ENCODE assay signal across 11 cellular contexts in genomic region chr16:51154271-51155171, GRCh38. TPM values are rescaled to one million over a fixed set of nuclear protein-coding genes. Genes with fewer than 3 reads are reported as not detected.
DNase-seq lines count a peak whose midpoint lies in the region; ATAC-seq, FAIRE-seq and TF ChIP-seq lines count a peak whose summit lies in the region.
"Had no signal": no experiment of that assay in that cellular context is flagged by ENCODE, and none has a peak within 500 bp of the region (broad histone marks: within the 10 kb centered on the region; RNA-seq: fewer than 3 reads in every experiment).

No MANE protein-coding gene starts in this region.

- no peaks in the 10 kb centered on the region for H3K36me3 ChIP-seq in keratinocyte (ENCODE audit: control insufficient read depth in 2 of 2, extremely low read depth in 1 of 2, insufficient read depth in 2 of 2, low read length in 2 of 2)
- H3K36me3 ChIP-seq in skeletal muscle tissue (ENCODE audit: control insufficient read depth in 3 of 3, insufficient read depth in 3 of 3, low read length in 3 of 3): no peaks in the 10 kb centered on the region

- no peaks in the 10 kb centered on the region for H3K9me3 Mint-ChIP-seq in HFFc6

- H3K9me3 ChIP-seq in keratinocyte (ENCODE audit: control insufficient read depth, low read depth, low read length) (no peaks in the 10 kb centered on the region), skeletal muscle tissue (ENCODE audit: control insufficient read depth in 3 of 3, low read length in 3 of 3) (no peaks in the 10 kb centered on the region)

- dilution Hi-C loops in keratinocyte (cut with MboI; ENCODE audit: extremely low pct_ligation_motif_present, low sequenced_read_pairs): no loop called here

- ATAC-seq in GM19452 (IDR thresholded peaks at IDR 0.05; ENCODE audit: unreplicated experiment): no peak

- H4K20me1 ChIP-seq in keratinocyte (ENCODE audit: control insufficient read depth, extremely low read depth, insufficient read depth, low read length): no peaks in the 10 kb centered on the region

- H3K9me1 ChIP-seq in keratinocyte (ENCODE audit: control insufficient read depth, extremely low read depth, insufficient read depth, low read length): no peaks in the 10 kb centered on the region

- FAIRE-seq in keratinocyte (lab: Jason Lieb, UNC): no peak
- FAIRE-seq: bronchial epithelial cell, RCC 7860 had no signal

- H3K27ac Mint-ChIP-seq in HFFc6: no peak overlapping the region

- H3K27me3 Mint-ChIP-seq in HFFc6 (ENCODE audit: insufficient read depth): no peaks in the 10 kb centered on the region; the same call in 1 of the 2 replicates

- DNase-seq in HFF-Myc (ENCODE audit: extremely low read depth, low read depth): no peak
- DNase-seq in caudate nucleus (lab: John Stamatoyannopoulos, UW): peak in 18 of 61 donors; percentile 15 to 52 (median 32)
- no peak for DNase-seq in keratinocyte (ENCODE audit: low read depth, low spot score)
- no peak for DNase-seq in HFFc6
- no peak for DNase-seq in GDM1 (lab: John Stamatoyannopoulos, UW)
- no peak for DNase-seq in activated gamma-delta T cell (lab: John Stamatoyannopoulos, UW)
- DNase-seq: NCI-H1092 had no signal

- H2AFZ ChIP-seq in keratinocyte (ENCODE audit: control insufficient read depth, low read length): no peak overlapping the region

- H3K4me1 Mint-ChIP-seq in HFFc6 (ENCODE audit: low read depth): peaks cover 37% of the 10 kb centered on the region

- H3K36me3 Mint-ChIP-seq in HFFc6 (ENCODE audit: low read depth): no peaks in the 10 kb centered on the region

- H3K27me3 ChIP-seq in keratinocyte (ENCODE audit: control insufficient read depth, extremely low read depth, insufficient read depth, low read length): peaks cover 82% of the 10 kb centered on the region
- H3K27me3 ChIP-seq in skeletal muscle tissue (ENCODE audit: control insufficient read depth in 3 of 3, insufficient read depth in 3 of 3, low read length in 3 of 3): peaks cover 55 to 78% (median 61%) of the 10 kb centered on the region in 3 donors

- TF ChIP-seq CTCF in HFF-Myc (IDR thresholded peaks at IDR 0.05; ENCODE audit: low read depth, low read length, missing control alignments) (no peak), keratinocyte (optimal IDR thresholded peaks at IDR 0.05 in 1 of 3, IDR thresholded peaks at IDR 0.05 in 1 of 3, conservative IDR thresholded peaks at IDR 0.05 in 1 of 3; ENCODE audit: extremely low read depth in 1 of 3, insufficient read depth in 2 of 3, low read length in 3 of 3) (no peak), HFFc6 (IDR thresholded peaks at IDR 0.05) (no peak)

- peak overlapping the region; percentile 97 for H3K27ac ChIP-seq in caudate nucleus (ENCODE audit: low read depth, low read length)
- H3K27ac ChIP-seq in keratinocyte (ENCODE audit: control insufficient read depth, insufficient read depth, low read length): no peak overlapping the region
- H3K27ac ChIP-seq in skeletal muscle tissue (ENCODE audit: low read depth, low read length): no peak overlapping the region

- peak overlapping the region; percentile 85 for H3K4me3 ChIP-seq in HFF-Myc (replicated peaks; ENCODE audit: low read depth, low read length)
- peak overlapping the region in 1 of 3 experiments; percentile 29 for H3K4me3 ChIP-seq in keratinocyte (ENCODE audit: control insufficient read depth in 2 of 3, extremely low read depth in 1 of 3, insufficient read depth in 2 of 3, low read depth in 1 of 3, low read length in 3 of 3)
- peak overlapping the region in 2 of 3 donors; percentile 22 to 43 for H3K4me3 ChIP-seq in skeletal muscle tissue (ENCODE audit: low read length in 3 of 3)

- H3K4me1 ChIP-seq in keratinocyte (ENCODE audit: control insufficient read depth, extremely low read depth, insufficient read depth, low read length): peaks cover 7% of the 10 kb centered on the region
- peaks cover 4 to 14% (median 13%) of the 10 kb centered on the region in 3 donors for H3K4me1 ChIP-seq in skeletal muscle tissue (ENCODE audit: control insufficient read depth in 3 of 3, insufficient read depth in 3 of 3, low read length in 3 of 3)

- H3K79me2 ChIP-seq in keratinocyte (ENCODE audit: control insufficient read depth, insufficient read depth, low read length): no peaks in the 10 kb centered on the region

- no peak overlapping the region; the same call in 1 of the 2 replicates for H3K4me3 Mint-ChIP-seq in HFFc6

- H3K4me2 ChIP-seq in keratinocyte (ENCODE audit: control insufficient read depth, extremely low read depth, insufficient read depth, low read depth, low read length): peak overlapping the region; percentile 48

- no peak overlapping the region for H3K9ac ChIP-seq in keratinocyte (ENCODE audit: control insufficient read depth, extremely low read depth, insufficient read depth, low read length)
- H3K9ac ChIP-seq in skeletal muscle tissue (ENCODE audit: low read depth in 1 of 3, low read length in 3 of 3): no peak overlapping the region

RNA-seq across cellular contexts. Expression of gene SALL1, which starts 3.5 kb away (rescaled TPM):
- polyA plus RNA-seq in keratinocyte: 0.02 TPM in 1 of 3 replicates, not detected in the others
- polyA plus RNA-seq in keratinocyte (2011; ENCODE audit: low read depth): not detected
- 0.01 TPM in 1 of 2 replicates, not detected in the other for polyA plus RNA-seq in keratinocyte (2011; cell fraction: cytosol; rRNA removed)
- 0.04 TPM in 1 of 2 replicates, not detected in the other for polyA plus RNA-seq in keratinocyte (2011; cell fraction: nucleus; rRNA removed)
- polyA plus RNA-seq in keratinocyte (2012; ENCODE audit: low replicate concordance): not detected in 2 replicates
- not detected in 3 replicates for polyA minus RNA-seq in keratinocyte
- polyA minus RNA-seq in keratinocyte (2011; cell fraction: cytosol; rRNA and poly(A)+ RNA removed): not detected
- not detected in 2 replicates for polyA minus RNA-seq in keratinocyte (2011; cell fraction: nucleus; rRNA and poly(A)+ RNA removed)
- not detected for total RNA-seq in skeletal muscle tissue
- 10 to 100 TPM; 10.6 to 15.4 (median 12.6) TPM for total RNA-seq in HFFc6 (2021; fragmentation: NEBNext Ultra II Directional; extraction: Animal tissue kit (Norgen Biotek cat#: 25700))
- total RNA-seq: bronchial epithelial cell had no signal

Comparison
In these comparisons a context has a peak if more than half of its experiments do, and no peak if none do; other contexts are left out.
1. RNA of gene SALL1, which starts 3.5 kb away (total RNA-seq): 10.6 to 15.4 TPM in HFFc6; not detected in skeletal muscle tissue (single experiment); every median in the first group is over 10 times any median in the second.